In the genomic region with DNA sequence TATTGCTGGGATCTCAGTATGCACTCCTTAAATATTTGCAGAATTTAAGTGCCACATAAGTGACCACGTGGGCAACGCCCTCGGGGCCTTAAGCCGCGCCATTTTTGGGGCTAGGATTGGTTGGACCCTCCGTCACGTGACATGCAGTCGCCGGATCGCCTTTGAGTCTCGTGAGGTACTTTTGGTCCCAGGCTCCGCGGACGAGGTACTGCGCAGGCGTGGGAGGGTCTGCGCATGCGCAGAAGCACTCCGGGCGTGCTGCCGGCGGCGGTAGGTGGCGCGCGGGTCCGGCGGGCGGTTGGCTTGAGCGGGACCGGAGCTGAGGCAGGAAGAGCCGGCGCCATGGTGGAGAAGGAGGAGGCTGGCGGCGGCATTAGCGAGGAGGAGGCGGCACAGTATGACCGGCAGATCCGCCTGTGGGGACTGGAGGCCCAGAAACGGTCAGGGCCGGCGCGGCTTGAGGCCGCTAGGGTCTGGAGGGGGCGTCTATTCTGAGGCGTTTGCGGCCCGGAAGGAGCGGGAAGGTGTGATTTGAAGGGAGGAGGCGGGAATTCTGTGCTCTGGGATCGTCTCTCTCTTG, we compare ENCODE assay signal across 8 cellular contexts. TPM values are rescaled to one million over a fixed set of nuclear protein-coding genes. Genes with fewer than 3 reads are reported as not detected.
DNase-seq lines count a peak whose midpoint lies in the region; TF ChIP-seq lines count a peak whose summit lies in the region.

Gene SAE1, plus strand, starts transcription at position 247 of the 580 bp plus-strand sequence. Its CDS starts 96 bp downstream, at position 343.

- H3K27ac ChIP-seq in SK-N-MC (peak within 1 kb of the TSS; percentile 90), suprapubic skin (peak within 1 kb of the TSS; percentile 86)

- 0% methylated on average over 25 of the region's 51 CpGs for WGBS in suprapubic skin

- DNase-seq in GM04504 (ENCODE audit: low read depth) (peak; percentile 97), HFFc6 (peak; percentile 98), NB4 (ENCODE audit: low read depth) (peak; percentile 100), SK-N-MC (ENCODE audit: low read depth, low spot score) (no peak), globus pallidus (ENCODE audit: low spot score) (peak; percentile 89), nucleus accumbens (lab: John Stamatoyannopoulos, UW) (peak in 55 of 56 donors; percentile 48 to 95 (median 87)), suprapubic skin (ENCODE audit: low spot score in 2 of 2) (peak; percentile 97 to 98)
- peak; percentile 95 for DNase-seq in activated naive CD4-positive, alpha-beta T cell treated with anti-CD3 and anti-CD28 coated beads, Interleukin-2, amount 50 U/mL, for 16 hours

- peaks cover 5% of the 10 kb centered on the region for H3K9me3 Mint-ChIP-seq in HFFc6

- no peak for TF ChIP-seq EP300 in suprapubic skin (IDR thresholded peaks at IDR 0.05)

- peak; percentile 67 for TF ChIP-seq CTCF in HFFc6 (IDR thresholded peaks at IDR 0.05)
- peak; percentile 70 for TF ChIP-seq CTCF in NB4 (IDR thresholded peaks at IDR 0.05; ENCODE audit: low read depth, low read length)
- peak in 1 of 2 donors; percentile 65 for TF ChIP-seq CTCF in suprapubic skin (IDR thresholded peaks at IDR 0.05)

- H3K4me3 ChIP-seq in NB4 (ENCODE audit: low read depth, low read length) (peak within 1 kb of the TSS; percentile 92), SK-N-MC (peak within 1 kb of the TSS; percentile 95), suprapubic skin (peak within 1 kb of the TSS; percentile 86)

- H3K4me1 ChIP-seq in suprapubic skin: peaks cover 20% of the 10 kb centered on the region

- peaks cover 43% of the 10 kb centered on the region for H3K4me1 Mint-ChIP-seq in HFFc6 (ENCODE audit: low read depth)

- TF ChIP-seq POLR2A in NB4 (IDR thresholded peaks at IDR 0.05; ENCODE audit: extremely low read depth, insufficient read length) (peak; percentile 100), suprapubic skin (IDR thresholded peaks at IDR 0.05) (peak in 1 of 2 donors; percentile 38)

- peak within 1 kb of the TSS; percentile 97 for H3K27ac Mint-ChIP-seq in HFFc6

- H3K9me3 ChIP-seq in SK-N-MC (ENCODE audit: low read depth, low read length) (no peaks in the 10 kb centered on the region), suprapubic skin (no peaks in the 10 kb centered on the region)

- H3K27me3 ChIP-seq in suprapubic skin: no peaks in the 10 kb centered on the region

- H3K9ac ChIP-seq in SK-N-MC (ENCODE audit: insufficient read length): peak within 1 kb of the TSS; percentile 98

- peaks cover 5% of the 10 kb centered on the region for H3K27me3 Mint-ChIP-seq in HFFc6 (ENCODE audit: insufficient read depth)

- peak within 1 kb of the TSS; percentile 97 for H3K4me3 Mint-ChIP-seq in HFFc6

- H3K36me3 ChIP-seq in SK-N-MC (ENCODE audit: insufficient read depth, low read length): peaks cover 37% of the 10 kb centered on the region
- H3K36me3 ChIP-seq in suprapubic skin: no peaks in the 10 kb centered on the region

- peaks cover 30% of the 10 kb centered on the region for H3K36me3 Mint-ChIP-seq in HFFc6 (ENCODE audit: low read depth)

RNA-seq across cellular contexts. Expression of gene SAE1, which starts in this region (rescaled TPM):
- 100 to 1,000 TPM; 158 to 181 (median 175) TPM for total RNA-seq in HFFc6 (2021; fragmentation: NEBNext Ultra II Directional; extraction: Animal tissue kit (Norgen Biotek cat#: 25700))
- total RNA-seq in suprapubic skin: 10 to 100 TPM; 22.4 to 51.9 (median 44.7) TPM
